Comparison of ENCODE assay signal across 20 cellular contexts in the genomic region with DNA sequence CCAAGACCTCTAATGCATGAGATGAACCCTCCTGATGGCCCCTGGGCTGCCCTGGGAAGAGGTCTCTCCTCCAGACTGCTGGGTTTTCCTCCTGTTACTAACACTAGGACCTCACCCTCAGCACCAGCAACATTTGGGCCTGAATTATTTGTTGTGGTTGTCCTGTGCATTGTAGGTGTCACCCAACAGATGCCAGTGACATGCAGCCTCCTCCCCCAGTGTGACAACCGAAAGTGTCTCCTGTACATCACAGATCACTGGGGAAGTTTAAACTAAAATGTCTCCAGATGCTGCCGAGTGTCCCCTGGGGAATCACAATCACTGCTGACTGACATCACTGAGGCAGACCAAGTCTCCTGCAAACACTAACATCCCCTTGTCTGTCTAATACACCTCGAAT.
A peak's percentile ranks its signal among the peaks of the same experiment; 100 is the strongest.
DNase-seq lines count a peak whose midpoint lies in the region; ATAC-seq and TF ChIP-seq lines count a peak whose summit lies in the region.
"Had no signal": no experiment of that assay in that cellular context is flagged by ENCODE, and none has a peak within 500 bp of the region (broad histone marks: within the 10 kb centered on the region; RNA-seq: fewer than 3 reads in every experiment).

No MANE protein-coding gene starts in this region.

- no peak overlapping the region for H3K4me3 Mint-ChIP-seq in activated naive CD8-positive, alpha-beta T cell treated with anti-CD3 and anti-CD28 coated beads for 36 hours
- H3K4me3 Mint-ChIP-seq in activated naive CD8-positive, alpha-beta T cell treated with anti-CD3 and anti-CD28 coated beads, Interleukin-2, amount 50 U/mL, for 24 hours = no peak overlapping the region
- H3K4me3 Mint-ChIP-seq in activated B cell treated with CpG ODN at 0.5 μM for 24 hours = no peak overlapping the region
- peak overlapping the region in 1 of 10 donors; percentile 58 for H3K4me3 Mint-ChIP-seq in naive thymus-derived CD8-positive, alpha-beta T cell
- H3K4me3 Mint-ChIP-seq: CD4-positive, alpha-beta memory T cell; HFFc6 had no signal

- no peaks in the 10 kb centered on the region for H3K9me3 Mint-ChIP-seq in activated naive CD8-positive, alpha-beta T cell treated with anti-CD3 and anti-CD28 coated beads for 36 hours
- H3K9me3 Mint-ChIP-seq in activated naive CD8-positive, alpha-beta T cell treated with anti-CD3 and anti-CD28 coated beads, Interleukin-2, amount 50 U/mL, for 24 hours = no peaks in the 10 kb centered on the region
- no peaks in the 10 kb centered on the region for H3K9me3 Mint-ChIP-seq in activated B cell treated with CpG ODN at 0.5 μM for 24 hours
- no peaks in the 10 kb centered on the region for H3K9me3 Mint-ChIP-seq in naive thymus-derived CD8-positive, alpha-beta T cell
- H3K9me3 Mint-ChIP-seq: HFFc6 had no signal

- H3K27me3 ChIP-seq in heart right ventricle = no peaks in the 10 kb centered on the region
- H3K27me3 ChIP-seq: BE2C had no signal

- H3K4me3 ChIP-seq in heart right ventricle = no peak overlapping the region

- peak overlapping the region; percentile 44 for H3K27ac Mint-ChIP-seq in activated naive CD8-positive, alpha-beta T cell treated with anti-CD3 and anti-CD28 coated beads for 36 hours
- H3K27ac Mint-ChIP-seq in activated naive CD8-positive, alpha-beta T cell treated with anti-CD3 and anti-CD28 coated beads, Interleukin-2, amount 50 U/mL, for 24 hours = no peak overlapping the region
- peak overlapping the region; percentile 64 for H3K27ac Mint-ChIP-seq in activated B cell treated with CpG ODN at 0.5 μM for 24 hours
- peak overlapping the region in 8 of 10 donors; percentile 6 to 84 (median 58) for H3K27ac Mint-ChIP-seq in naive thymus-derived CD8-positive, alpha-beta T cell
- H3K27ac Mint-ChIP-seq: HFFc6 had no signal

- H3K27me3 Mint-ChIP-seq in activated naive CD8-positive, alpha-beta T cell treated with anti-CD3 and anti-CD28 coated beads for 36 hours = no peaks in the 10 kb centered on the region
- H3K27me3 Mint-ChIP-seq in activated naive CD8-positive, alpha-beta T cell treated with anti-CD3 and anti-CD28 coated beads, Interleukin-2, amount 50 U/mL, for 24 hours = no peaks in the 10 kb centered on the region
- no peaks in the 10 kb centered on the region for H3K27me3 Mint-ChIP-seq in activated B cell treated with CpG ODN at 0.5 μM for 24 hours
- no peaks in the 10 kb centered on the region for H3K27me3 Mint-ChIP-seq in naive thymus-derived CD8-positive, alpha-beta T cell
- H3K27me3 Mint-ChIP-seq: CD4-positive, alpha-beta memory T cell had no signal

- H3K4me1 Mint-ChIP-seq in activated naive CD8-positive, alpha-beta T cell treated with anti-CD3 and anti-CD28 coated beads for 36 hours = peaks cover 18% of the 10 kb centered on the region
- peaks cover 11% of the 10 kb centered on the region for H3K4me1 Mint-ChIP-seq in activated naive CD8-positive, alpha-beta T cell treated with anti-CD3 and anti-CD28 coated beads, Interleukin-2, amount 50 U/mL, for 24 hours
- peaks cover 7% of the 10 kb centered on the region for H3K4me1 Mint-ChIP-seq in activated B cell treated with CpG ODN at 0.5 μM for 24 hours
- H3K4me1 Mint-ChIP-seq in naive thymus-derived CD8-positive, alpha-beta T cell = peaks cover 10 to 25% (median 19%) of the 10 kb centered on the region in 4 donors

- no peak for ATAC-seq in activated naive CD8-positive, alpha-beta T cell treated with anti-CD3 and anti-CD28 coated beads, Interleukin-2, amount 50 U/mL, for 24 hours
- ATAC-seq in activated B cell treated with CpG ODN at 0.5 μM for 24 hours (ENCODE audit: low read depth) = no peak
- no peak for ATAC-seq in naive thymus-derived CD8-positive, alpha-beta T cell
- ATAC-seq in GM21619 (IDR thresholded peaks at IDR 0.05; ENCODE audit: unreplicated experiment) = no peak
- no peak for ATAC-seq in GM21717 (IDR thresholded peaks at IDR 0.05; ENCODE audit: unreplicated experiment)
- no peak for ATAC-seq in heart right ventricle

- POLR2A ChIA-PET in activated B cell treated with CpG ODN at 0.5 μM for 24 hours (lab: Charles Lee) = no interaction called here
- POLR2A ChIA-PET in naive thymus-derived CD8-positive, alpha-beta T cell (lab: Charles Lee) = no interaction called here

- peaks cover 27% of the 10 kb centered on the region for H3K36me3 Mint-ChIP-seq in activated naive CD8-positive, alpha-beta T cell treated with anti-CD3 and anti-CD28 coated beads for 36 hours
- peaks cover 28% of the 10 kb centered on the region for H3K36me3 Mint-ChIP-seq in activated naive CD8-positive, alpha-beta T cell treated with anti-CD3 and anti-CD28 coated beads, Interleukin-2, amount 50 U/mL, for 24 hours (ENCODE audit: low read depth)
- peaks cover 78% of the 10 kb centered on the region for H3K36me3 Mint-ChIP-seq in activated B cell treated with CpG ODN at 0.5 μM for 24 hours (ENCODE audit: low read depth)
- H3K36me3 Mint-ChIP-seq in naive thymus-derived CD8-positive, alpha-beta T cell = peaks cover 0 to 69% (median 12%) of the 10 kb centered on the region in 3 donors

- CTCF ChIA-PET in activated B cell treated with CpG ODN at 0.5 μM for 24 hours (lab: Charles Lee) = no interaction called here

- no peaks in the 10 kb centered on the region for H3K9me3 ChIP-seq in heart right ventricle
- H3K9me3 ChIP-seq: BE2C had no signal

- DNase-seq in activated naive CD8-positive, alpha-beta T cell treated with anti-CD3 and anti-CD28 coated beads for 36 hours = no peak
- no peak for DNase-seq in activated naive CD8-positive, alpha-beta T cell treated with anti-CD3 and anti-CD28 coated beads, Interleukin-2, amount 50 U/mL, for 24 hours
- no peak for DNase-seq in activated B cell treated with CpG ODN at 0.5 μM for 24 hours
- no peak for DNase-seq in naive thymus-derived CD8-positive, alpha-beta T cell
- no peak for DNase-seq in dermis blood vessel endothelial cell
- no peak for DNase-seq in heart right ventricle
- DNase-seq: BE2C; CD4-positive, alpha-beta memory T cell; H7; HFFc6; Karpas-422; NCI-H1436; NCI-H1930; NCI-H226; NCI-H524; NCI-H82; RPMI8226; SHP77 treated with DMSO at 0.1 percent for 48 hours had no signal

- 88 to 94% methylated on average over 3 of the region's 3 CpGs for WGBS in heart right ventricle, 2 donors

- H3K27ac ChIP-seq in heart right ventricle = no peak overlapping the region

- peaks cover 0 to 89% (median 48%) of the 10 kb centered on the region in 9 donors for H3K36me3 ChIP-seq in heart right ventricle

- no peak for TF ChIP-seq CTCF in activated B cell treated with CpG ODN at 0.5 μM for 24 hours (IDR thresholded peaks at IDR 0.05)
- no peak for TF ChIP-seq CTCF in heart right ventricle (IDR thresholded peaks at IDR 0.05)

- intact Hi-C loops in activated B cell treated with CpG ODN at 0.5 μM for 24 hours (cut with micrococcal nuclease) (loop anchor here (10.0 kb wide), 1 partner anchor 106 kb away; no protein-coding TSS in a partner anchor), heart right ventricle (cut with DNase I) (loop anchor here in 1 of 10 donors (10.0 kb wide), 1 partner anchor 96 kb away; no protein-coding TSS in a partner anchor)

- no peaks in the 10 kb centered on the region for H3K4me1 ChIP-seq in heart right ventricle
- H3K4me1 ChIP-seq: BE2C had no signal
